ENCODE assay signal across 1 cellular context in genomic region chr19:48445606-48446481, GRCh38.
TF ChIP-seq lines count a peak whose summit lies in the region.

GRWD1 (plus strand) TSS chr19:48445983; CDS start chr19:48446006, 23 bp downstream.

TF ChIP-seq in HepG2, 621 proteins besides CTCF, POLR2A, EP300 and RAD21 (continued from another document and continues in another):
- TF ChIP-seq HDAC2 (CRISPR knock-in tag; IDR thresholded peaks at IDR 0.05) (peak; percentile 76), ZNF562 (CRISPR knock-in tag; IDR thresholded peaks at IDR 0.05; ENCODE audit: borderline replicate concordance) (no peak), ZNF691 (CRISPR knock-in tag; IDR thresholded peaks at IDR 0.05; ENCODE audit: borderline replicate concordance, low read depth) (no peak; the same call in 1 of the 2 replicates), ZNF441 (CRISPR knock-in tag; IDR thresholded peaks at IDR 0.05; ENCODE audit: borderline replicate concordance) (peak; percentile 40; the same call in 1 of the 2 replicates), ZBTB7A (CRISPR knock-in tag; IDR thresholded peaks at IDR 0.05) (no peak), MTERF4 (CRISPR knock-in tag; IDR thresholded peaks at IDR 0.05) (no peak), ZNF12 (CRISPR knock-in tag; IDR thresholded peaks at IDR 0.05) (no peak), MZF1 (CRISPR knock-in tag; IDR thresholded peaks at IDR 0.05; ENCODE audit: borderline replicate concordance) (no peak), FOXK1 (CRISPR knock-in tag; IDR thresholded peaks at IDR 0.05; ENCODE audit: borderline replicate concordance, low read depth) (no peak; the same call in 1 of the 2 replicates), ZNF563 (CRISPR knock-in tag; IDR thresholded peaks at IDR 0.05) (peak; percentile 42; the same call in 1 of the 2 replicates), PAX8 (CRISPR knock-in tag; IDR thresholded peaks at IDR 0.05; ENCODE audit: borderline replicate concordance) (no peak), SMAD9 (CRISPR knock-in tag; IDR thresholded peaks at IDR 0.05) (no peak), SMAD3 (CRISPR knock-in tag; IDR thresholded peaks at IDR 0.05) (no peak), IRF9 (CRISPR knock-in tag; IDR thresholded peaks at IDR 0.05; ENCODE audit: borderline replicate concordance) (peak; percentile 73; the same call in 1 of the 2 replicates), MIXL1 (CRISPR knock-in tag; IDR thresholded peaks at IDR 0.05) (no peak; the same call in 1 of the 2 replicates), TBX2 (CRISPR knock-in tag; IDR thresholded peaks at IDR 0.05; ENCODE audit: borderline replicate concordance) (peak; percentile 85), GATA4 (IDR thresholded peaks at IDR 0.05; ENCODE audit: borderline replicate concordance, low read depth) (no peak), ZNF407 (CRISPR knock-in tag; IDR thresholded peaks at IDR 0.05; ENCODE audit: not compliant biosample characterization) (no peak), GPN1 (CRISPR knock-in tag; IDR thresholded peaks at IDR 0.05; ENCODE audit: borderline replicate concordance) (no peak), ZNF766 (CRISPR knock-in tag; IDR thresholded peaks at IDR 0.05; ENCODE audit: borderline replicate concordance) (peak; percentile 61; the same call in 1 of the 2 replicates), ZNF598 (CRISPR knock-in tag; IDR thresholded peaks at IDR 0.05; ENCODE audit: borderline replicate concordance) (0 out of 2 replicates have a peak, but pooled peaks have one; percentile 24), ZNF543 (CRISPR knock-in tag; IDR thresholded peaks at IDR 0.05) (0 out of 2 replicates have a peak, but pooled peaks have one; percentile 55), ARNT2 (CRISPR knock-in tag; IDR thresholded peaks at IDR 0.05; ENCODE audit: low read depth) (0 out of 2 replicates have a peak, but pooled peaks have one; percentile 38), IKZF5 (CRISPR knock-in tag; IDR thresholded peaks at IDR 0.05) (peak; percentile 61), HDAC1 (CRISPR knock-in tag; IDR thresholded peaks at IDR 0.05) (peak; percentile 93), ZNF3 (CRISPR knock-in tag; IDR thresholded peaks at IDR 0.05) (no peak), TCF7 (IDR thresholded peaks at IDR 0.05; ENCODE audit: low read depth) (no peak), NFRKB (IDR thresholded peaks at IDR 0.05) (no peak), FOXP4 (CRISPR knock-in tag; IDR thresholded peaks at IDR 0.05) (peak; percentile 12; the same call in 1 of the 2 replicates), ZNF839 (CRISPR knock-in tag; IDR thresholded peaks at IDR 0.05; ENCODE audit: borderline replicate concordance) (peak; percentile 83; the same call in 1 of the 2 replicates), ZNF251 (CRISPR knock-in tag; IDR thresholded peaks at IDR 0.05) (no peak), DDIT3 (CRISPR knock-in tag; IDR thresholded peaks at IDR 0.05) (no peak), ZNF784 (CRISPR knock-in tag; IDR thresholded peaks at IDR 0.05; ENCODE audit: borderline replicate concordance) (no peak), SAFB2 (CRISPR knock-in tag; IDR thresholded peaks at IDR 0.05; ENCODE audit: borderline replicate concordance, low read depth) (no peak), ZNF282 (IDR thresholded peaks at IDR 0.05; ENCODE audit: partially characterized antibody) (no peak), ZNF350 (CRISPR knock-in tag; IDR thresholded peaks at IDR 0.05; ENCODE audit: borderline replicate concordance, low read depth) (peak; percentile 78), ATRX (CRISPR knock-in tag; IDR thresholded peaks at IDR 0.05; ENCODE audit: borderline replicate concordance) (no peak), ARID2 (CRISPR knock-in tag; IDR thresholded peaks at IDR 0.05; ENCODE audit: borderline replicate concordance) (no peak; the same call in 1 of the 2 replicates), ZBTB21 (CRISPR knock-in tag; IDR thresholded peaks at IDR 0.05) (no peak), MAFF (IDR thresholded peaks at IDR 0.05; ENCODE audit: low read depth, low read length) (no peak), EED (CRISPR knock-in tag; IDR thresholded peaks at IDR 0.05) (0 out of 2 replicates have a peak, but pooled peaks have one; percentile 31), ZSCAN5A (CRISPR knock-in tag; IDR thresholded peaks at IDR 0.05; ENCODE audit: borderline replicate concordance) (peak; percentile 46; the same call in 1 of the 2 replicates), ZBTB7B (CRISPR knock-in tag; IDR thresholded peaks at IDR 0.05) (peak; percentile 54; the same call in 1 of the 2 replicates), CAMTA2 (CRISPR knock-in tag; IDR thresholded peaks at IDR 0.05; ENCODE audit: borderline replicate concordance) (no peak), NR0B2 (CRISPR knock-in tag; IDR thresholded peaks at IDR 0.05) (peak; percentile 97; the same call in 1 of the 2 replicates), ZNF362 (CRISPR knock-in tag; IDR thresholded peaks at IDR 0.05; ENCODE audit: borderline replicate concordance) (no peak)
